ENCODE assay signal across 8 cellular contexts in genomic region chrX:107627792-107628661, GRCh38. TPM values are rescaled to one million over a fixed set of nuclear protein-coding genes. Genes with fewer than 3 reads are reported as not detected.
DNase-seq lines count a peak whose midpoint lies in the region; ATAC-seq and TF ChIP-seq lines count a peak whose summit lies in the region.

TSS of gene PRPS1 (plus strand) at chrX:107628510. CDS start at chrX:107628629, 119 bp downstream.

- no peaks in the 10 kb centered on the region; the same call in 1 of the 2 replicates for H3K36me3 ChIP-seq in Panc1 (ENCODE audit: control insufficient read depth, insufficient read depth, low read length)
- no peaks in the 10 kb centered on the region for H3K36me3 ChIP-seq in muscle layer of duodenum (ENCODE audit: control insufficient read depth in 1 of 2, insufficient read depth in 2 of 2, low read length in 2 of 2)

- DNase-seq in DMS53 (lab: John Stamatoyannopoulos, UW): peak; percentile 98
- DNase-seq in KG1 (lab: John Stamatoyannopoulos, UW): peak; percentile 70
- DNase-seq in Panc1 (ENCODE audit: low read depth, low spot score): peak; percentile 87
- DNase-seq in activated T-cell treated with anti-CD3 and anti-CD28 coated beads, Interleukin-2, amount 50 U/mL, for 4 hours: peak; percentile 82
- DNase-seq in stimulated activated CD8-positive, alpha-beta memory T cell treated with anti-CD3 and anti-CD28 coated beads, Interleukin-7, amount 100 ng/mL, for 4 hours (ENCODE audit: low read depth in 2 of 2): peak; percentile 84

- no peaks in the 10 kb centered on the region for H3K27me3 Mint-ChIP-seq in activated T-cell treated with anti-CD3 and anti-CD28 coated beads, Interleukin-2, amount 50 U/mL, for 4 hours (ENCODE audit: low read depth)

- peaks cover 2% of the 10 kb centered on the region for H3K36me3 Mint-ChIP-seq in activated T-cell treated with anti-CD3 and anti-CD28 coated beads, Interleukin-2, amount 50 U/mL, for 4 hours (ENCODE audit: insufficient read depth)

- H3K9me3 ChIP-seq in Panc1 (ENCODE audit: control insufficient read depth, insufficient read depth, low read depth, low read length): no peaks in the 10 kb centered on the region
- no peaks in the 10 kb centered on the region for H3K9me3 ChIP-seq in muscle layer of duodenum (ENCODE audit: control insufficient read depth in 1 of 2, low read length in 2 of 2)

- no peak for TF ChIP-seq CTCF in Panc1 (IDR thresholded peaks at IDR 0.05)

- POLR2A ChIA-PET in Panc1 (lab: Charles Lee): interaction anchor here (0.6 to 1.3 kb wide), 8 partner anchors 36 to 355 kb away, joined by 3 to 12 read pairs (median 4); no protein-coding TSS in a partner anchor

- no peaks in the 10 kb centered on the region for H3K27me3 ChIP-seq in Panc1 (ENCODE audit: control insufficient read depth, insufficient read depth, low read length)
- H3K27me3 ChIP-seq in muscle layer of duodenum (ENCODE audit: low read depth, low read length): no peaks in the 10 kb centered on the region

- ATAC-seq in GM21723 (IDR thresholded peaks at IDR 0.05; ENCODE audit: unreplicated experiment): peak; percentile 99
- peak; percentile 98 for ATAC-seq in Panc1
- ATAC-seq in activated T-cell treated with anti-CD3 and anti-CD28 coated beads, Interleukin-2, amount 50 U/mL, for 4 hours: peak; percentile 97
- peak; percentile 99 for ATAC-seq in esophagus mucosa

- H3K4me3 Mint-ChIP-seq in activated T-cell treated with anti-CD3 and anti-CD28 coated beads, Interleukin-2, amount 50 U/mL, for 4 hours: peak within 1 kb of the TSS; percentile 95

- peaks cover 27% of the 10 kb centered on the region for H3K4me1 Mint-ChIP-seq in activated T-cell treated with anti-CD3 and anti-CD28 coated beads, Interleukin-2, amount 50 U/mL, for 4 hours (ENCODE audit: low read depth)

- BruUV-seq in Panc1 (replicated peaks; lab: Mats Ljungman, UMichigan): no TSS peak

- peak within 1 kb of the TSS; percentile 90 to 97 for H3K4me3 ChIP-seq in Panc1 (ENCODE audit: low read depth in 2 of 2, low read length in 2 of 2)
- peak within 1 kb of the TSS; percentile 68 for H3K4me3 ChIP-seq in muscle layer of duodenum (ENCODE audit: low read depth in 1 of 2, low read length in 2 of 2)

- H3K4me1 ChIP-seq in Panc1 (ENCODE audit: control insufficient read depth, insufficient read depth, low read length) (peaks cover 33% of the 10 kb centered on the region), muscle layer of duodenum (ENCODE audit: control insufficient read depth in 1 of 2, insufficient read depth in 2 of 2, low read length in 2 of 2) (peaks cover 0 to 3% of the 10 kb centered on the region in 2 donors)

- intact Hi-C loops in Panc1 (cut with micrococcal nuclease; ENCODE audit: unreplicated experiment): loop anchor here (5.0 to 10.0 kb wide), 2 partner anchors 91 to 603 kb away; no protein-coding TSS in a partner anchor

- peak within 1 kb of the TSS; percentile 93 for H3K27ac ChIP-seq in Panc1 (ENCODE audit: low read length)
- peak within 1 kb of the TSS; percentile 85 for H3K27ac ChIP-seq in muscle layer of duodenum (ENCODE audit: low read length)

- CTCF ChIA-PET in Panc1 (lab: Charles Lee): interaction anchor here (0.7 to 1.2 kb wide), 3 partner anchors 14 to 89 kb away, joined by 3 to 4 read pairs (median 3); no protein-coding TSS in a partner anchor

- in situ Hi-C loops in Panc1 (cut with HindIII; ENCODE audit: low pct_unique_long_range_greater_than_20kb, low sequenced_read_pairs): no loop called here

- no peaks in the 10 kb centered on the region for H3K9me3 Mint-ChIP-seq in activated T-cell treated with anti-CD3 and anti-CD28 coated beads, Interleukin-2, amount 50 U/mL, for 4 hours

RNA-seq across cellular contexts. Expression of gene PRPS1, which starts in this region (rescaled TPM):
- total RNA-seq in Panc1 (2021; ENCODE audit: unreplicated experiment) (152 TPM), esophagus mucosa (14.6 TPM)
- 127 TPM for polyA plus RNA-seq in Panc1 (2012; ENCODE audit: insufficient read length)
- 100 to 1,000 TPM; 151 to 154 (median 153) TPM for total RNA-seq in activated T-cell treated with anti-CD3 and anti-CD28 coated beads, Interleukin-2, amount 50 U/mL, for 4 hours

Comparison
In these comparisons a context has a peak if more than half of its experiments do, and no peak if none do; other contexts are left out.
1. Peak in every context shown above with its lines: DNase-seq, ATAC-seq, H3K4me3 ChIP-seq and H3K27ac ChIP-seq.